In the genomic region with DNA sequence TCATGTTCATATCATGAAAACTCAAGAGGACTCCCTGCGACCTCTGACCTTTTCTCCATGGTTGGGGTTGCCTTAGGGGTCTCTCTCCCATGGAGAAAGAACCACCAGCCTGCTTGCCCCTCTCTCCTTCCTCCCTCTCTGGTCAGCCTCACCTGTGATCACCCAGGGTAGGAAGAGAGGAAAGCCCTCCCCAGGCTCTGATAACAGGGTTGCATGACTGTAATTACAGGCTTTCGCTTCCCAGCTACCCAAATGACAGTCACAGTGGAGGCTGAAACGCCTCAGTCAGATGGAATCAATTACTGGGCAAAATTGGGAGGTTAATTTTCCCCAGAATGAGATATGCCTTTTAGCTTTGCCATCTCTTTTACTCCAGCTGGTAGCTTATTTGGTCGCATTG, we compare ENCODE assay signal across 16 cellular contexts.
"Had no signal": no experiment of that assay in that cellular context is flagged by ENCODE, and none has a peak within 500 bp of the region (broad histone marks: within the 10 kb centered on the region; RNA-seq: fewer than 3 reads in every experiment).

No MANE protein-coding gene starts in this region.

- H2AFZ ChIP-seq: parathyroid adenoma had no signal

- DNase-seq: activated B cell treated with CpG ODN at 0.5 μM for 24 hours; activated CD4-positive, alpha-beta T cell treated with anti-CD3 and anti-CD28 coated beads, Interleukin-2, amount 10 ng/mL, durations not matched to agents 24 days and 14 days; activated CD8-positive, alpha-beta memory T cell treated with anti-CD3 and anti-CD28 coated beads for 24 hours; activated naive CD4-positive, alpha-beta T cell treated with anti-CD3 and anti-CD28 coated beads for 36 hours; caudate nucleus; colonic mucosa; effector CD8-positive, alpha-beta T cell; hippocampal formation; kidney glomerular epithelial cell; small intestine; stomach; uterus had no signal

- H3K27me3 ChIP-seq: colonic mucosa, stomach, uterus had no signal

- H3K27ac ChIP-seq: colonic mucosa, parathyroid adenoma, stomach, uterus had no signal

- H3K4me1 ChIP-seq: colonic mucosa, parathyroid adenoma, stomach, uterus had no signal

- ATAC-seq: activated T-helper 17 cell treated with anti-CD3 and anti-CD28 coated beads, Interleukin-2, amount 50 U/mL, for 72 hours had no signal

- H3K9ac ChIP-seq: parathyroid adenoma had no signal

- H3K4me3 ChIP-seq: colonic mucosa, stomach, uterus had no signal

- FAIRE-seq: small intestine, TTC549 had no signal

- H3K27me3 Mint-ChIP-seq: activated B cell treated with CpG ODN at 0.5 μM for 24 hours; activated CD4-positive, alpha-beta T cell treated with anti-CD3 and anti-CD28 coated beads, Interleukin-2, amount 10 ng/mL, durations not matched to agents 24 days and 14 days; activated T-helper 17 cell treated with anti-CD3 and anti-CD28 coated beads, Interleukin-2, amount 50 U/mL, for 72 hours had no signal

- H3K9me3 Mint-ChIP-seq: activated B cell treated with CpG ODN at 0.5 μM for 24 hours; activated CD4-positive, alpha-beta T cell treated with anti-CD3 and anti-CD28 coated beads, Interleukin-2, amount 10 ng/mL, durations not matched to agents 24 days and 14 days; activated T-helper 17 cell treated with anti-CD3 and anti-CD28 coated beads, Interleukin-2, amount 50 U/mL, for 72 hours had no signal

- H3K36me3 ChIP-seq: colonic mucosa, stomach, uterus had no signal

- H3K4me3 Mint-ChIP-seq: activated B cell treated with CpG ODN at 0.5 μM for 24 hours; activated CD4-positive, alpha-beta T cell treated with anti-CD3 and anti-CD28 coated beads, Interleukin-2, amount 10 ng/mL, durations not matched to agents 24 days and 14 days; activated naive CD4-positive, alpha-beta T cell treated with anti-CD3 and anti-CD28 coated beads for 36 hours; activated T-helper 17 cell treated with anti-CD3 and anti-CD28 coated beads, Interleukin-2, amount 50 U/mL, for 72 hours; neural crest cell had no signal

- H3K27ac Mint-ChIP-seq: activated B cell treated with CpG ODN at 0.5 μM for 24 hours; activated CD4-positive, alpha-beta T cell treated with anti-CD3 and anti-CD28 coated beads, Interleukin-2, amount 10 ng/mL, durations not matched to agents 24 days and 14 days; activated naive CD4-positive, alpha-beta T cell treated with anti-CD3 and anti-CD28 coated beads for 36 hours; activated T-helper 17 cell treated with anti-CD3 and anti-CD28 coated beads, Interleukin-2, amount 50 U/mL, for 72 hours had no signal

- H3K9me3 ChIP-seq: colonic mucosa, stomach, uterus had no signal

- H3K4me1 Mint-ChIP-seq: activated B cell treated with CpG ODN at 0.5 μM for 24 hours; activated CD4-positive, alpha-beta T cell treated with anti-CD3 and anti-CD28 coated beads, Interleukin-2, amount 10 ng/mL, durations not matched to agents 24 days and 14 days; activated T-helper 17 cell treated with anti-CD3 and anti-CD28 coated beads, Interleukin-2, amount 50 U/mL, for 72 hours had no signal

- H3K79me2 ChIP-seq: parathyroid adenoma had no signal
